In the genomic region with DNA sequence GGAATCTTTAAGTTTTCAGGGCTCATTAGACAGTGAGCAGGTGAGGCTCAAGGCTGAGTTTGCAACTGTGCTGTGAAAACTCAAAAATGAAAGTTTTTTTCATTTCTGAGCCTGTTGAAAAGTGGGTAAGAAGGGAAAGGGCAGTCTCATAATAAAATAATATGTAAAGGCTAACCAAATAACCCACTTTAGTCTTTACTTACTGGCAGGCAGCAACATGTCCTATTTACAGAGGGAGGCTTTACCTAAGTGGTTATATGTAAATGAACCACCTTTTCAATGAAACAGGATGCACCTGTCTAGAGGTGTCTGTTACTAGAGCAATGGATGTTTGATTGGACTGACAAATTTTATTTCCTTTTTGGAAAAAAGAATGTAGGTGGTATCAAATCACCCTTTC, we compare ENCODE assay signal across 12 cellular contexts.
DNase-seq lines count a peak whose midpoint lies in the region; ATAC-seq, FAIRE-seq and TF ChIP-seq lines count a peak whose summit lies in the region.
"Had no signal": no experiment of that assay in that cellular context is flagged by ENCODE, and none has a peak within 500 bp of the region (broad histone marks: within the 10 kb centered on the region; RNA-seq: fewer than 3 reads in every experiment).

No MANE protein-coding gene starts in this region.

- H3K27me3 ChIP-seq in DND-41 (ENCODE audit: insufficient read depth, low read length, poor library complexity), result no peaks in the 10 kb centered on the region
- H3K27me3 ChIP-seq in keratinocyte (ENCODE audit: control insufficient read depth, extremely low read depth, insufficient read depth, low read length), result no peaks in the 10 kb centered on the region
- H3K27me3 ChIP-seq: hepatocyte, SJSA1 had no signal

- TF ChIP-seq CTCF in DND-41 (IDR thresholded peaks at IDR 0.05; ENCODE audit: borderline replicate concordance, extremely low read depth, low read length, poor library complexity, severe bottlenecking) (no peak), keratinocyte (optimal IDR thresholded peaks at IDR 0.05 in 1 of 3, IDR thresholded peaks at IDR 0.05 in 1 of 3, conservative IDR thresholded peaks at IDR 0.05 in 1 of 3; ENCODE audit: extremely low read depth in 1 of 3, insufficient read depth in 2 of 3, low read length in 3 of 3) (no peak)

- H3K4me1 Mint-ChIP-seq in activated CD4-positive, alpha-beta T cell treated with anti-CD3 and anti-CD28 coated beads for 36 hours, result peaks cover 55% of the 10 kb centered on the region

- no peaks in the 10 kb centered on the region for H3K27me3 Mint-ChIP-seq in activated CD4-positive, alpha-beta T cell treated with anti-CD3 and anti-CD28 coated beads for 36 hours
- H3K27me3 Mint-ChIP-seq: activated CD4-positive, alpha-beta memory T cell treated with anti-CD3 and anti-CD28 coated beads for 36 hours had no signal

- H3K27ac Mint-ChIP-seq in activated CD4-positive, alpha-beta T cell treated with anti-CD3 and anti-CD28 coated beads for 36 hours, result no peak overlapping the region
- H3K27ac Mint-ChIP-seq: activated CD4-positive, alpha-beta memory T cell treated with anti-CD3 and anti-CD28 coated beads for 36 hours had no signal

- ATAC-seq in DND-41 (ENCODE audit: insufficient read depth, low read depth) (0 out of 3 replicates have a peak, but pooled peaks have one; percentile 25), HG03039 (IDR thresholded peaks at IDR 0.05; ENCODE audit: unreplicated experiment) (no peak)
- ATAC-seq in activated CD4-positive, alpha-beta T cell treated with anti-CD3 and anti-CD28 coated beads for 36 hours, result no peak

- H3K4me1 ChIP-seq in DND-41 (ENCODE audit: insufficient read depth, low read length) (peaks cover 88% of the 10 kb centered on the region), keratinocyte (ENCODE audit: control insufficient read depth, extremely low read depth, insufficient read depth, low read length) (no peaks in the 10 kb centered on the region)

- H3K79me2 ChIP-seq in DND-41 (ENCODE audit: insufficient read depth, low read length), result peaks cover 93% of the 10 kb centered on the region
- no peaks in the 10 kb centered on the region for H3K79me2 ChIP-seq in keratinocyte (ENCODE audit: control insufficient read depth, insufficient read depth, low read length)

- H4K20me1 ChIP-seq in DND-41 (ENCODE audit: insufficient read depth, low read length) (no peaks in the 10 kb centered on the region), keratinocyte (ENCODE audit: control insufficient read depth, extremely low read depth, insufficient read depth, low read length) (no peaks in the 10 kb centered on the region)

- H3K36me3 Mint-ChIP-seq in activated CD4-positive, alpha-beta T cell treated with anti-CD3 and anti-CD28 coated beads for 36 hours (ENCODE audit: low read depth), result peaks cover 31% of the 10 kb centered on the region

- H3K4me3 Mint-ChIP-seq in activated CD4-positive, alpha-beta T cell treated with anti-CD3 and anti-CD28 coated beads for 36 hours, result no peak overlapping the region
- H3K4me3 Mint-ChIP-seq: activated CD4-positive, alpha-beta memory T cell treated with anti-CD3 and anti-CD28 coated beads for 36 hours had no signal

- H3K9me3 ChIP-seq in DND-41 (ENCODE audit: insufficient read depth, low read length, severe bottlenecking) (no peaks in the 10 kb centered on the region), keratinocyte (ENCODE audit: control insufficient read depth, low read depth, low read length) (no peaks in the 10 kb centered on the region)
- H3K9me3 ChIP-seq: SJSA1 had no signal

- H3K27ac ChIP-seq in DND-41 (ENCODE audit: low read length) (peak overlapping the region; percentile 61), keratinocyte (ENCODE audit: control insufficient read depth, insufficient read depth, low read length) (no peak overlapping the region)
- H3K27ac ChIP-seq: hepatocyte, SJSA1 had no signal

- DNase-seq in DND-41 (no peak), NCI-H1417 treated with DMSO at 0.1 percent for 48 hours (lab: John Stamatoyannopoulos, UW) (peak; percentile 71), NCI-H510A treated with DMSO at 0.1 percent for 48 hours (lab: John Stamatoyannopoulos, UW) (peak; percentile 95), keratinocyte (ENCODE audit: low read depth, low spot score) (no peak), islet precursor cell (no peak), T-helper 1 cell (no peak)
- DNase-seq in activated CD4-positive, alpha-beta T cell treated with anti-CD3 and anti-CD28 coated beads for 36 hours, result no peak
- DNase-seq: activated CD4-positive, alpha-beta memory T cell treated with anti-CD3 and anti-CD28 coated beads for 36 hours had no signal

- POLR2A ChIA-PET in activated CD4-positive, alpha-beta T cell treated with anti-CD3 and anti-CD28 coated beads for 36 hours (lab: Charles Lee), result no interaction called here

- no peaks in the 10 kb centered on the region for H3K9me3 Mint-ChIP-seq in activated CD4-positive, alpha-beta T cell treated with anti-CD3 and anti-CD28 coated beads for 36 hours (ENCODE audit: low read depth)
- H3K9me3 Mint-ChIP-seq: activated CD4-positive, alpha-beta memory T cell treated with anti-CD3 and anti-CD28 coated beads for 36 hours had no signal

- FAIRE-seq in keratinocyte (lab: Jason Lieb, UNC), result peak; percentile 58
- FAIRE-seq: TTC549 had no signal

- H3K36me3 ChIP-seq in DND-41 (ENCODE audit: insufficient read depth, low read length), result peaks cover 20% of the 10 kb centered on the region
- H3K36me3 ChIP-seq in keratinocyte (ENCODE audit: control insufficient read depth in 2 of 2, extremely low read depth in 1 of 2, insufficient read depth in 2 of 2, low read length in 2 of 2), result no peaks in the 10 kb centered on the region
- H3K36me3 ChIP-seq: SJSA1 had no signal

- H2AFZ ChIP-seq in DND-41 (ENCODE audit: low read depth, low read length) (no peak overlapping the region), keratinocyte (ENCODE audit: control insufficient read depth, low read length) (no peak overlapping the region)
- H2AFZ ChIP-seq: hepatocyte had no signal

- H3K9ac ChIP-seq in DND-41 (ENCODE audit: low read depth, low read length) (no peak overlapping the region), keratinocyte (ENCODE audit: control insufficient read depth, extremely low read depth, insufficient read depth, low read length) (no peak overlapping the region)

- dilution Hi-C loops in keratinocyte (cut with MboI; ENCODE audit: extremely low pct_ligation_motif_present, low sequenced_read_pairs), result no loop called here

- H3K4me2 ChIP-seq in DND-41 (ENCODE audit: insufficient read depth, low read length), result no peak overlapping the region
- H3K4me2 ChIP-seq in keratinocyte (ENCODE audit: control insufficient read depth, extremely low read depth, insufficient read depth, low read depth, low read length), result no peak overlapping the region
- H3K4me2 ChIP-seq: hepatocyte had no signal

- CTCF ChIA-PET in activated CD4-positive, alpha-beta T cell treated with anti-CD3 and anti-CD28 coated beads for 36 hours (lab: Charles Lee), result no interaction called here

- intact Hi-C loops in activated CD4-positive, alpha-beta T cell treated with anti-CD3 and anti-CD28 coated beads for 36 hours (cut with DNase I, micrococcal nuclease), result no loop called here

- no peak overlapping the region for H3K4me3 ChIP-seq in DND-41 (ENCODE audit: low read depth in 1 of 2, low read length in 2 of 2)
- H3K4me3 ChIP-seq in keratinocyte (ENCODE audit: control insufficient read depth in 2 of 3, extremely low read depth in 1 of 3, insufficient read depth in 2 of 3, low read depth in 1 of 3, low read length in 3 of 3), result no peak overlapping the region
- H3K4me3 ChIP-seq: hepatocyte, SJSA1 had no signal

- H3K9me1 ChIP-seq in keratinocyte (ENCODE audit: control insufficient read depth, extremely low read depth, insufficient read depth, low read length), result no peaks in the 10 kb centered on the region

Comparison
In these comparisons a context has a peak if more than half of its experiments do, and no peak if none do; other contexts are left out.
1. DNase-seq: peak in NCI-H1417 treated with DMSO at 0.1 percent for 48 hours (single experiment) and NCI-H510A treated with DMSO at 0.1 percent for 48 hours (single experiment); none in DND-41 (single experiment), keratinocyte (single experiment), islet precursor cell (single experiment), activated CD4-positive, alpha-beta T cell treated with anti-CD3 and anti-CD28 coated beads for 36 hours (single experiment) and T-helper 1 cell (0 of 5).